ENCODE assay signal across 22 cellular contexts in the genomic region with DNA sequence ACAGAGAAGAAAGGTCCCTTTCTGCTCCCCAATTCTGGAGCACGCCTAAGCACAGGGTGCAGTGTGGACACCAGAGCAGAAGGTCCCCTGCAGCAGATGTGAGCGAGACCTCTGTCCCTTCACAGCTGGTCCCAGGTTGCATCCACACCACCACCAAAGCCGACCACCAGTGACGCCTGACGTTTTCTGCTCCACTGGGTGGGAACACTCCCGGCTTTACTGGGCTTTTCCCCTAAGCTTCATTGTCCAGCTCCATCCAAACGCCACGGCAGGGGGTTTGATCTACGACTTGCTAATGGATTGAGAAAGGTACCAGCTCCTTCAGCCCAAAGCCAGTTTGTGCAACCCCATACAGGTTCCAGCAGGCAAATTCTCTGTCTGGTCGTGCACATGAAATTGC.
"Had no signal": no experiment of that assay in that cellular context is flagged by ENCODE, and none has a peak within 500 bp of the region (broad histone marks: within the 10 kb centered on the region; RNA-seq: fewer than 3 reads in every experiment).

No MANE protein-coding gene starts in this region.

- H3K27ac Mint-ChIP-seq: activated naive CD8-positive, alpha-beta T cell; naive B cell; T-helper 2 cell treated with Interferon-gamma antibody and Interleukin-4, amounts not matched to agents 5 μg/mL and 100 μg/mL, for 36 hours; type B pancreatic cell had no signal

- H3K27ac ChIP-seq: body of pancreas, neutrophil had no signal

- H3K36me3 Mint-ChIP-seq: naive B cell, type B pancreatic cell had no signal

- H3K4me3 Mint-ChIP-seq: activated naive CD8-positive, alpha-beta T cell; central memory CD8-positive, alpha-beta T cell; naive B cell; T-helper 2 cell treated with Interferon-gamma antibody and Interleukin-4, amounts not matched to agents 5 μg/mL and 100 μg/mL, for 36 hours; type B pancreatic cell had no signal

- ATAC-seq: activated CD4-positive, CD25-positive, alpha-beta regulatory T cell treated with anti-CD3 and anti-CD28 coated beads, Interleukin-2, amount 50 U/mL, for 24 hours; body of pancreas; left colon had no signal

- H3K4me1 Mint-ChIP-seq: central memory CD8-positive, alpha-beta T cell; naive B cell had no signal

- H3K27me3 Mint-ChIP-seq: activated naive CD8-positive, alpha-beta T cell; central memory CD8-positive, alpha-beta T cell; type B pancreatic cell had no signal

- H3K27me3 ChIP-seq: body of pancreas, heart left ventricle had no signal

- H3K9me3 Mint-ChIP-seq: central memory CD8-positive, alpha-beta T cell; T-helper 2 cell treated with Interferon-gamma antibody and Interleukin-4, amounts not matched to agents 5 μg/mL and 100 μg/mL, for 36 hours had no signal

- H3K4me3 ChIP-seq: body of pancreas, coronary artery, heart left ventricle, skin epidermis had no signal

- DNase-seq: activated CD4-positive, alpha-beta T cell treated with anti-CD3 and anti-CD28 coated beads, Interleukin-2, amount 50 U/mL, for 1 hour; activated CD8-positive, alpha-beta memory T cell treated with anti-CD3 and anti-CD28 coated beads for 24 hours; activated gamma-delta T cell treated with Interleukin-2 at 50 U/mL for 16 hours; amniotic stem cell; body of pancreas; effector CD4-positive, alpha-beta T cell; foreskin melanocyte; left colon; mammary epithelial cell; naive B cell; stimulated activated CD4-positive, alpha-beta T cell treated with anti-CD3 and anti-CD28 coated beads, Interleukin-15, amount 100 ng/mL, for 24 hours; stimulated activated CD4-positive, alpha-beta T cell treated with anti-CD3 and anti-CD28 coated beads, Interleukin-4, amount 100 ng/mL, for 24 hours; stimulated activated naive CD4-positive, alpha-beta T cell had no signal

- H3K4me1 ChIP-seq: body of pancreas had no signal

- H3K9me3 ChIP-seq: body of pancreas, neutrophil had no signal

- H3K36me3 ChIP-seq: heart left ventricle, neutrophil had no signal
